ENCODE assay signal across 9 cellular contexts in the genomic region with DNA sequence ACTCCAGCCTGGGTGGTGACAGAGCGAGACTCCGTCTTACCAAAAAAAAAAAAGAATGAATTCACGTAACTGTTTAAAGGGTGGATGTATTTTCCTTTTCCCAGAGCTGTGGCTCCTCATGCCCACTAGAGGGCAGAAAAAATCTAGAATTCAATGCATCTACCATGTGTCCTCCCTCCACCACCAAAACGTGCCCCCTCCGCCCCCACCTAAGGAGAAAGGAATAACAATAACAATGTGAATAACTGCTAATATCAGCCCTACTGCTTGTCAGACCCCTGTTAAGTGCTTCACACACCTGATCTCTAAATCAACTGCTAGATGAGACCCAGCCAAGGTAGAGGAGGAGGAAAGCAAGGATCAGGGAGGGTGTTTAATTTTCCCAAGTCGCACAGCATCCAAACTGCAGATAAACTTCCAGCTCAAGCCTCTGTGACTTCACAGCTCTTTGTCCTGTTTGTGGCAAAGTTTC. TPM values are rescaled to one million over a fixed set of nuclear protein-coding genes. Genes with fewer than 3 reads are reported as not detected.
DNase-seq lines count a peak whose midpoint lies in the region; ATAC-seq, FAIRE-seq and TF ChIP-seq lines count a peak whose summit lies in the region.
"Had no signal": no experiment of that assay in that cellular context is flagged by ENCODE, and none has a peak within 500 bp of the region (broad histone marks: within the 10 kb centered on the region; RNA-seq: fewer than 3 reads in every experiment).

No MANE protein-coding gene starts in this region.

- CTCF ChIA-PET in HepG2 (lab: Yijun Ruan, JAX; ENCODE audit: low intra/inter-chr PET ratio, low total read pairs), result interaction anchor here (0.7 to 5.7 kb wide), 2 partner anchors 27 to 120 kb away, joined by 3 to 59 read pairs; no protein-coding TSS in a partner anchor

- intact Hi-C loops in body of pancreas (cut with DNase I), result no loop called here
- intact Hi-C loops in HepG2 (cut with micrococcal nuclease; ENCODE audit: unreplicated experiment), result loop anchor here (10.0 kb wide), 1 partner anchor 231 kb away; no protein-coding TSS in a partner anchor

- POLR2A ChIA-PET in HepG2 (lab: Yijun Ruan, JAX), result no interaction called here

- H3K27ac ChIP-seq in body of pancreas (no peak overlapping the region), HepG2 (ENCODE audit: extremely low read length, insufficient read depth, low read length) (no peak overlapping the region)

- no peak overlapping the region for H3K4me3 ChIP-seq in GM12865 (ENCODE audit: low read depth, low read length)
- no peak overlapping the region for H3K4me3 ChIP-seq in body of pancreas
- H3K4me3 ChIP-seq in HepG2 (replicated peaks in 1 of 3; ENCODE audit: insufficient read depth in 1 of 3, low read depth in 2 of 3, low read length in 3 of 3), result no peak overlapping the region

- H3K4me1 ChIP-seq in body of pancreas (peaks cover 9% of the 10 kb centered on the region), HepG2 (ENCODE audit: insufficient read depth, low read length) (no peaks in the 10 kb centered on the region)

- no TSS peak for BruUV-seq in HepG2 (replicated peaks; lab: Mats Ljungman, UMichigan)

- no peak overlapping the region for H3K9ac ChIP-seq in HepG2 (ENCODE audit: insufficient read depth, low read depth, low read length)

- DNase-seq in AG20443 (ENCODE audit: low spot score), result peak; percentile 78
- DNase-seq in GM12865 (ENCODE audit: low read depth), result peak; percentile 38
- peak; percentile 28 for DNase-seq in NOMO-1 treated with dmso at 0.1 percent for 144 hours (lab: John Stamatoyannopoulos, UW; ENCODE audit: unreplicated experiment)
- no peak for DNase-seq in body of pancreas
- peak; percentile 23 for DNase-seq in HepG2 (ENCODE audit: low spot score)
- no peak for DNase-seq in stimulated activated CD8-positive, alpha-beta memory T cell treated with anti-CD3 and anti-CD28 coated beads, Interleukin-4, amount 100 ng/mL, for 48 hours

- H3K27me3 ChIP-seq in body of pancreas, result no peaks in the 10 kb centered on the region
- H3K27me3 ChIP-seq in HepG2 (ENCODE audit: control insufficient read depth in 1 of 2, insufficient read depth in 2 of 2, low read length in 2 of 2), result no peaks in the 10 kb centered on the region

- TF ChIP-seq EP300 in HepG2 (IDR thresholded peaks at IDR 0.05; ENCODE audit: low read depth in 2 of 2, low read length in 2 of 2) (no peak), HepG2 (CRISPR knock-in tag; IDR thresholded peaks at IDR 0.05; ENCODE audit: borderline replicate concordance) (no peak)

- no peaks in the 10 kb centered on the region for H3K79me2 ChIP-seq in HepG2 (ENCODE audit: insufficient read depth, low read length)

- peak; percentile 8 for FAIRE-seq in HepG2 (lab: Jason Lieb, UNC)

- WGBS in body of pancreas, 2 donors, result 11 to 17% methylated on average over 6 of the region's 6 CpGs
- 17% methylated on average over 6 of the region's 6 CpGs for WGBS in HepG2 (ENCODE audit: low lambda C conversion rate)

- in situ Hi-C loops in HepG2 (cut with HindIII; ENCODE audit: extremely low pct_ligation_motif_present, low pct_unique_long_range_greater_than_20kb), result no loop called here

- no peak overlapping the region for H2AFZ ChIP-seq in HepG2 (ENCODE audit: low read length)

- no peak for ATAC-seq in body of pancreas
- ATAC-seq in HepG2, result peak; percentile 62
- no peak for ATAC-seq in HG02588 (IDR thresholded peaks at IDR 0.05; ENCODE audit: unreplicated experiment)
- no peak for ATAC-seq in HG02798 (IDR thresholded peaks at IDR 0.05; ENCODE audit: poor library complexity, unreplicated experiment)

- no peaks in the 10 kb centered on the region for H3K9me3 ChIP-seq in body of pancreas
- peaks cover 6% of the 10 kb centered on the region for H3K9me3 ChIP-seq in HepG2 (ENCODE audit: low read length)

- no peak for TF ChIP-seq RAD21 in HepG2 (CRISPR knock-in tag; IDR thresholded peaks at IDR 0.05)

- no peak for TF ChIP-seq POLR2A in body of pancreas (IDR thresholded peaks at IDR 0.05)
- TF ChIP-seq POLR2A in HepG2 (IDR thresholded peaks at IDR 0.05; ENCODE audit: insufficient read depth in 1 of 2, low read depth in 2 of 2, low read length in 2 of 2), result no peak

- no peak overlapping the region for H3K4me2 ChIP-seq in HepG2 (ENCODE audit: low read depth, low read length)

- H4K20me1 ChIP-seq in HepG2 (ENCODE audit: insufficient read depth, low read length), result no peaks in the 10 kb centered on the region

- TF ChIP-seq CTCF in GM12865 (IDR thresholded peaks at IDR 0.05; ENCODE audit: insufficient read depth, low read depth, low read length, missing control alignments) (peak; percentile 64), body of pancreas (IDR thresholded peaks at IDR 0.05) (peak; percentile 49 to 69 (median 52)), HepG2 (CRISPR knock-in tag; IDR thresholded peaks at IDR 0.05) (peak; percentile 49)

- H3K36me3 ChIP-seq in body of pancreas (replicated peaks in 1 of 2; ENCODE audit: insufficient read depth in 1 of 2, low read depth in 2 of 2) (no peaks in the 10 kb centered on the region), HepG2 (replicated peaks in 1 of 2; ENCODE audit: control insufficient read depth in 1 of 2, insufficient read depth in 2 of 2, low read length in 2 of 2) (no peaks in the 10 kb centered on the region)

TF ChIP-seq in HepG2, 621 proteins besides CTCF, POLR2A, EP300 and RAD21 (continues in another document):
- TF ChIP-seq, protein P1, sequence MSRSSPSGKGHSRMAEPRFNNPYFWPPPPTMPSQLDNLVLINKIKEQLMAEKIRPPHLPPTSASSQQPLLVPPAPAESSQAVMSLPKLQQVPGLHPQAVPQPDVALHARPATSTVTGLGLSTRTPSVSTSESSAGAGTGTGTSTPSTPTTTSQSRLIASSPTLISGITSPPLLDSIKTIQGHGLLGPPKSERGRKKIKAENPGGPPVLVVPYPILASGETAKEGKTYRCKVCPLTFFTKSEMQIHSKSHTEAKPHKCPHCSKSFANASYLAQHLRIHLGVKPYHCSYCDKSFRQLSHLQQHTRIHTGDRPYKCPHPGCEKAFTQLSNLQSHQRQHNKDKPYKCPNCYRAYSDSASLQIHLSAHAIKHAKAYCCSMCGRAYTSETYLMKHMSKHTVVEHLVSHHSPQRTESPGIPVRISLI (CRISPR knock-in tag; IDR thresholded peaks at IDR 0.05; ENCODE audit: borderline replicate concordance), result 0 out of 2 replicates have a peak, but pooled peaks have one; percentile 14
- TF ChIP-seq HDAC6 (IDR thresholded peaks at IDR 0.05; ENCODE audit: low read depth, low read length), result no peak
- TF ChIP-seq ZNF768 (CRISPR knock-in tag; IDR thresholded peaks at IDR 0.05), result peak; percentile 82; the same call in 1 of the 2 replicates

RNA-seq across cellular contexts. Expression of gene PNMA8B, which starts 20.2 kb away (rescaled TPM):
- 1 to 10 TPM; 2.1 to 2.6 TPM for total RNA-seq in body of pancreas
- total RNA-seq in HepG2 (2016; rRNA removed; fragmentation: Illumina TruSeq; extraction: Trizol), result not detected in 2 replicates
- not detected in 2 replicates for total RNA-seq in HepG2 (2016; cell fraction: cytosol; rRNA removed; fragmentation: Illumina TruSeq; extraction: Trizol; ENCODE audit: low read depth)
- not detected in 2 replicates for total RNA-seq in HepG2 (2016; cell fraction: insoluble cytoplasmic fraction; rRNA removed; fragmentation: Illumina TruSeq; extraction: Trizol)
- total RNA-seq in HepG2 (2016; cell fraction: membrane; rRNA removed; fragmentation: Illumina TruSeq; extraction: Trizol), result not detected in 2 replicates
- not detected in 2 replicates for total RNA-seq in HepG2 (2016; cell fraction: nucleus; rRNA removed; fragmentation: Illumina TruSeq; extraction: Trizol)
- polyA plus RNA-seq in HepG2 (2011; rRNA removed), result not detected in 2 replicates
- not detected in 2 replicates for polyA plus RNA-seq in HepG2 (2011; cell fraction: cytosol; rRNA removed)
- 0.02 TPM in 1 of 2 replicates, not detected in the other for polyA plus RNA-seq in HepG2 (2011; cell fraction: nucleus; rRNA removed)
- polyA plus RNA-seq in HepG2 (2012), result not detected in 2 replicates
- polyA plus RNA-seq in HepG2 (2016; cell fraction: cytosol; fragmentation: Illumina TruSeq; extraction: Trizol; ENCODE audit: low read depth), result not detected in 2 replicates
- polyA plus RNA-seq in HepG2 (2016; cell fraction: insoluble cytoplasmic fraction; fragmentation: Illumina TruSeq; extraction: Trizol; ENCODE audit: low read depth), result not detected in 2 replicates
- polyA plus RNA-seq in HepG2 (2016; cell fraction: membrane; fragmentation: Illumina TruSeq; extraction: Trizol; ENCODE audit: low read depth), result not detected in 2 replicates
- polyA plus RNA-seq in HepG2 (2016; cell fraction: nucleus; fragmentation: Illumina TruSeq; extraction: Trizol; ENCODE audit: insufficient read depth, low read depth), result not detected in 2 replicates
- polyA minus RNA-seq in HepG2 (2011; rRNA and poly(A)+ RNA removed; ENCODE audit: low replicate concordance), result 0.07 TPM in 1 of 2 replicates, not detected in the other
- polyA minus RNA-seq in HepG2 (2011; cell fraction: cytosol; rRNA and poly(A)+ RNA removed), result not detected in 2 replicates
- not detected in 2 replicates for polyA minus RNA-seq in HepG2 (2011; cell fraction: nucleus; rRNA and poly(A)+ RNA removed)
- polyA plus RNA-seq: IgD-negative memory B cell had no signal

RNA-seq across cellular contexts. Expression of gene PNMA8A, which starts 44.6 kb away (rescaled TPM):
- 1 to 10 TPM; 4.3 to 6.5 TPM for total RNA-seq in body of pancreas
- 0.44 and 0.51 TPM in 2 replicates for total RNA-seq in HepG2 (2016; rRNA removed; fragmentation: Illumina TruSeq; extraction: Trizol)
- total RNA-seq in HepG2 (2016; cell fraction: cytosol; rRNA removed; fragmentation: Illumina TruSeq; extraction: Trizol; ENCODE audit: low read depth), result 0.10 TPM in 1 of 2 replicates, not detected in the other
- 0.41 and 0.56 TPM in 2 replicates for total RNA-seq in HepG2 (2016; cell fraction: insoluble cytoplasmic fraction; rRNA removed; fragmentation: Illumina TruSeq; extraction: Trizol)
- total RNA-seq in HepG2 (2016; cell fraction: membrane; rRNA removed; fragmentation: Illumina TruSeq; extraction: Trizol), result 0.28 and 0.52 TPM in 2 replicates
- 0.13 and 0.31 TPM in 2 replicates for total RNA-seq in HepG2 (2016; cell fraction: nucleus; rRNA removed; fragmentation: Illumina TruSeq; extraction: Trizol)
- 0.13 TPM in 2 replicates for polyA plus RNA-seq in HepG2 (2011; rRNA removed)
- polyA plus RNA-seq in HepG2 (2011; cell fraction: cytosol; rRNA removed), result 0.11 and 0.21 TPM in 2 replicates
- 0.09 TPM in 1 of 2 replicates, not detected in the other for polyA plus RNA-seq in HepG2 (2011; cell fraction: nucleus; rRNA removed)
- polyA plus RNA-seq in HepG2 (2012), result 0.15 and 0.33 TPM in 2 replicates
- polyA plus RNA-seq in HepG2 (2016; cell fraction: cytosol; fragmentation: Illumina TruSeq; extraction: Trizol; ENCODE audit: low read depth), result 0.05 and 0.07 TPM in 2 replicates
- 0.50 and 0.56 TPM in 2 replicates for polyA plus RNA-seq in HepG2 (2016; cell fraction: insoluble cytoplasmic fraction; fragmentation: Illumina TruSeq; extraction: Trizol; ENCODE audit: low read depth)
- 0.05 and 0.08 TPM in 2 replicates for polyA plus RNA-seq in HepG2 (2016; cell fraction: membrane; fragmentation: Illumina TruSeq; extraction: Trizol; ENCODE audit: low read depth)
- 0.18 and 0.40 TPM in 2 replicates for polyA plus RNA-seq in HepG2 (2016; cell fraction: nucleus; fragmentation: Illumina TruSeq; extraction: Trizol; ENCODE audit: insufficient read depth, low read depth)
- 0.46 TPM in 1 of 2 replicates, not detected in the other for polyA minus RNA-seq in HepG2 (2011; rRNA and poly(A)+ RNA removed; ENCODE audit: low replicate concordance)
- polyA minus RNA-seq in HepG2 (2011; cell fraction: cytosol; rRNA and poly(A)+ RNA removed), result 0.18 TPM in 1 of 2 replicates, not detected in the other
- polyA minus RNA-seq in HepG2 (2011; cell fraction: nucleus; rRNA and poly(A)+ RNA removed), result not detected in 2 replicates
- polyA plus RNA-seq: IgD-negative memory B cell had no signal

Comparison
In these comparisons a context has a peak if more than half of its experiments do, and no peak if none do; other contexts are left out.
1. DNase-seq: peak in AG20443 (single experiment), GM12865 (single experiment), NOMO-1 treated with dmso at 0.1 percent for 144 hours (single experiment) and HepG2 (single experiment); none in body of pancreas (0 of 4) and stimulated activated CD8-positive, alpha-beta memory T cell treated with anti-CD3 and anti-CD28 coated beads, Interleukin-4, amount 100 ng/mL, for 48 hours (single experiment).
2. Peak in every context shown above with its lines, with median percentiles within 50 percentile points of each other: CTCF ChIP-seq.